1 cellular context compared by ENCODE assay signal in the genomic region with DNA sequence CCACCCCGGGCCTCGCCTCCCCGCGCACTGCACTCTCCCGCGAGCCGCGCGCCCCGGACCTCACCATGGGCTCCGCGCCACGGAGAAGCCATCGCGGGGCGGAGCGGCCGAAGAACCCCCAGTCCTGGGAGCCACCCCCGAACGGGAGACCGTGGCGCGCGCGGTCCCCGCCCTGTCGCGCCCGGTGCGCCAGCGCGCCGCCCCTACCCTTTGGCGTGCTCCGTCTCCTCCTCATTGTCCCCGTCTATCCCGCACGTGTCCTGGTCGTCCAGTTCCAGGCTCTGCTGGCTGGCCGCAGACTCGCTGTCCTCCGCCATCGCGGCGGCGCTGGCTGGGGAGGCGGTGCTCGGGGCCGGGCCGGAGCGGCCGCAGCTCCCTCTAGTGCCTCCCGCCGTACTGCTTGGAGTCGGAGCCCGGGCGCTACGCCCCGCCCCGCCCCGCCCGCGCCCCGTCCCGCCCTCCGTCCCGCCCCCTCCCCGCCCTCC.
TF ChIP-seq lines count a peak whose summit lies in the region.

A gene (minus strand): TSS at position 398 of the 485 bp plus-strand sequence. CDS start 81 bp downstream, at position 317.

TF ChIP-seq in HCT116, 20 proteins besides CTCF, POLR2A, EP300 and RAD21 (continued from another document):
- TF ChIP-seq SRF (IDR thresholded peaks at IDR 0.05; ENCODE audit: low read depth): no peak
- peak; percentile 79 for TF ChIP-seq SIN3A (IDR thresholded peaks at IDR 0.05; ENCODE audit: low read depth)
- no peak for TF ChIP-seq EZH2 (IDR thresholded peaks at IDR 0.05)
- peak; percentile 64; the same call in 1 of the 2 replicates for TF ChIP-seq ZFX (IDR thresholded peaks at IDR 0.05)
- TF ChIP-seq, protein P1, sequence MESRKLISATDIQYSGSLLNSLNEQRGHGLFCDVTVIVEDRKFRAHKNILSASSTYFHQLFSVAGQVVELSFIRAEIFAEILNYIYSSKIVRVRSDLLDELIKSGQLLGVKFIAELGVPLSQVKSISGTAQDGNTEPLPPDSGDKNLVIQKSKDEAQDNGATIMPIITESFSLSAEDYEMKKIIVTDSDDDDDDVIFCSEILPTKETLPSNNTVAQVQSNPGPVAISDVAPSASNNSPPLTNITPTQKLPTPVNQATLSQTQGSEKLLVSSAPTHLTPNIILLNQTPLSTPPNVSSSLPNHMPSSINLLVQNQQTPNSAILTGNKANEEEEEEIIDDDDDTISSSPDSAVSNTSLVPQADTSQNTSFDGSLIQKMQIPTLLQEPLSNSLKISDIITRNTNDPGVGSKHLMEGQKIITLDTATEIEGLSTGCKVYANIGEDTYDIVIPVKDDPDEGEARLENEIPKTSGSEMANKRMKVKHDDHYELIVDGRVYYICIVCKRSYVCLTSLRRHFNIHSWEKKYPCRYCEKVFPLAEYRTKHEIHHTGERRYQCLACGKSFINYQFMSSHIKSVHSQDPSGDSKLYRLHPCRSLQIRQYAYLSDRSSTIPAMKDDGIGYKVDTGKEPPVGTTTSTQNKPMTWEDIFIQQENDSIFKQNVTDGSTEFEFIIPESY (IDR thresholded peaks at IDR 0.05; ENCODE audit: extremely low read depth, insufficient replicate concordance, low read length): peak; percentile 54
- TF ChIP-seq EGR1 (IDR thresholded peaks at IDR 0.05; ENCODE audit: low read depth): no peak
- no peak for TF ChIP-seq SP1 (IDR thresholded peaks at IDR 0.05; ENCODE audit: low read depth)
- no peak for TF ChIP-seq ELF1 (IDR thresholded peaks at IDR 0.05; ENCODE audit: borderline replicate concordance, low read depth)
- peak; percentile 98 for TF ChIP-seq POLR2AphosphoS5 (IDR thresholded peaks at IDR 0.05; ENCODE audit: low read depth, low read length)
- no peak for TF ChIP-seq FOSL1 (IDR thresholded peaks at IDR 0.05; ENCODE audit: low read depth)
- TF ChIP-seq, protein P2, sequence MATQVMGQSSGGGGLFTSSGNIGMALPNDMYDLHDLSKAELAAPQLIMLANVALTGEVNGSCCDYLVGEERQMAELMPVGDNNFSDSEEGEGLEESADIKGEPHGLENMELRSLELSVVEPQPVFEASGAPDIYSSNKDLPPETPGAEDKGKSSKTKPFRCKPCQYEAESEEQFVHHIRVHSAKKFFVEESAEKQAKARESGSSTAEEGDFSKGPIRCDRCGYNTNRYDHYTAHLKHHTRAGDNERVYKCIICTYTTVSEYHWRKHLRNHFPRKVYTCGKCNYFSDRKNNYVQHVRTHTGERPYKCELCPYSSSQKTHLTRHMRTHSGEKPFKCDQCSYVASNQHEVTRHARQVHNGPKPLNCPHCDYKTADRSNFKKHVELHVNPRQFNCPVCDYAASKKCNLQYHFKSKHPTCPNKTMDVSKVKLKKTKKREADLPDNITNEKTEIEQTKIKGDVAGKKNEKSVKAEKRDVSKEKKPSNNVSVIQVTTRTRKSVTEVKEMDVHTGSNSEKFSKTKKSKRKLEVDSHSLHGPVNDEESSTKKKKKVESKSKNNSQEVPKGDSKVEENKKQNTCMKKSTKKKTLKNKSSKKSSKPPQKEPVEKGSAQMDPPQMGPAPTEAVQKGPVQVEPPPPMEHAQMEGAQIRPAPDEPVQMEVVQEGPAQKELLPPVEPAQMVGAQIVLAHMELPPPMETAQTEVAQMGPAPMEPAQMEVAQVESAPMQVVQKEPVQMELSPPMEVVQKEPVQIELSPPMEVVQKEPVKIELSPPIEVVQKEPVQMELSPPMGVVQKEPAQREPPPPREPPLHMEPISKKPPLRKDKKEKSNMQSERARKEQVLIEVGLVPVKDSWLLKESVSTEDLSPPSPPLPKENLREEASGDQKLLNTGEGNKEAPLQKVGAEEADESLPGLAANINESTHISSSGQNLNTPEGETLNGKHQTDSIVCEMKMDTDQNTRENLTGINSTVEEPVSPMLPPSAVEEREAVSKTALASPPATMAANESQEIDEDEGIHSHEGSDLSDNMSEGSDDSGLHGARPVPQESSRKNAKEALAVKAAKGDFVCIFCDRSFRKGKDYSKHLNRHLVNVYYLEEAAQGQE (IDR thresholded peaks at IDR 0.05; ENCODE audit: low read depth): no peak
- peak; percentile 90 for TF ChIP-seq YY1 (IDR thresholded peaks at IDR 0.05; ENCODE audit: extremely low read depth, insufficient replicate concordance, low read depth, low read length)
- no peak for TF ChIP-seq JUND (IDR thresholded peaks at IDR 0.05)
